ENCODE assay signal across 7 cellular contexts in the genomic region with DNA sequence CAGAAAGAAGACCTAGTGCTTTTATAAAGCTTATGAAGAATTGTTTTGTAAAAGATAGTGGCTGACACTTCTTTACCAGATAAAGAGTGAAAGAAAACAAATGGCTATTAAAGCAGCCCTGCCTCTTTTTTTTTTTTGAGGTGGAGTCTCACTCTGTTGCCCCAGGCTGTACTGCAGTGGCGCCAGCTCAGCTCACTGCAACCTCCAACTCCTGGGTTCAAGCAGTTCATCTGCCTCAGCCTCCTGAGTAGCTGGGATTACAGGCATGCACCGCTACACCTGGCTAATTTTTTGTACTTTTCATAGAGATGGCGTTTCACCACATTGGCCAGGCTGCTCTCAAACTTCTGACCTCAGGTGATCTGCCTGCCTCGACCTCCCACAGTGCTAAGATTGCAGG. TPM values are rescaled to one million over a fixed set of nuclear protein-coding genes. Genes with fewer than 3 reads are reported as not detected.
DNase-seq lines count a peak whose midpoint lies in the region; ATAC-seq and TF ChIP-seq lines count a peak whose summit lies in the region.

No MANE protein-coding gene starts in this region.

- peaks cover 76% of the 10 kb centered on the region for H3K36me3 ChIP-seq in HAP-1 (replicated peaks)
- peaks cover 14 to 100% (median 65%) of the 10 kb centered on the region in 3 donors for H3K36me3 ChIP-seq in esophagus squamous epithelium

- H3K9me3 Mint-ChIP-seq in stimulated activated naive CD8-positive, alpha-beta T cell treated with anti-CD3 and anti-CD28 coated beads, Interleukin-15, amount 100 ng/mL, for 72 hours, result no peaks in the 10 kb centered on the region

- no peak for TF ChIP-seq POLR2A in esophagus squamous epithelium (IDR thresholded peaks at IDR 0.05)

- 37 to 46% methylated on average over 4 of the region's 4 CpGs for WGBS in esophagus squamous epithelium, 2 donors

- TF ChIP-seq CTCF in esophagus squamous epithelium (IDR thresholded peaks at IDR 0.05), result no peak

- peak overlapping the region; percentile 63 to 89 for H3K27ac Mint-ChIP-seq in stimulated activated naive CD8-positive, alpha-beta T cell treated with anti-CD3 and anti-CD28 coated beads, Interleukin-15, amount 100 ng/mL, for 72 hours

- peak overlapping the region; percentile 31 to 70 for H3K4me3 Mint-ChIP-seq in stimulated activated naive CD8-positive, alpha-beta T cell treated with anti-CD3 and anti-CD28 coated beads, Interleukin-15, amount 100 ng/mL, for 72 hours

- H3K27me3 Mint-ChIP-seq in stimulated activated naive CD8-positive, alpha-beta T cell treated with anti-CD3 and anti-CD28 coated beads, Interleukin-15, amount 100 ng/mL, for 72 hours, result no peaks in the 10 kb centered on the region

- intact Hi-C loops in esophagus squamous epithelium (cut with DNase I), result no loop called here

- H3K4me1 Mint-ChIP-seq in stimulated activated naive CD8-positive, alpha-beta T cell treated with anti-CD3 and anti-CD28 coated beads, Interleukin-15, amount 100 ng/mL, for 72 hours, result peaks cover 78% of the 10 kb centered on the region

- H3K27ac ChIP-seq in esophagus squamous epithelium, result peak overlapping the region in 3 of 4 donors; percentile 49 to 78 (median 75)

- DNase-seq in HAP-1 (ENCODE audit: low spot score in 2 of 2), result peak; percentile 75 to 90
- DNase-seq in esophagus squamous epithelium (lab: John Stamatoyannopoulos, UW), result no peak
- DNase-seq in stimulated activated naive CD8-positive, alpha-beta T cell treated with anti-CD3 and anti-CD28 coated beads, Interleukin-15, amount 100 ng/mL, for 72 hours, result no peak
- no peak for DNase-seq in HuH-7.5 (ENCODE audit: low spot score)
- DNase-seq in mucosa of gallbladder (ENCODE audit: low spot score), result no peak

- H3K4me3 ChIP-seq in HAP-1 (no peak overlapping the region), esophagus squamous epithelium (no peak overlapping the region)

- ATAC-seq in SK-N-SH treated with all-trans-retinoic acid at 6 μM for 48 hours (0 out of 3 replicates have a peak, but pooled peaks have one; percentile 7), GM18498 (IDR thresholded peaks at IDR 0.05; ENCODE audit: unreplicated experiment) (no peak)
- no peak for ATAC-seq in stimulated activated naive CD8-positive, alpha-beta T cell treated with anti-CD3 and anti-CD28 coated beads, Interleukin-15, amount 100 ng/mL, for 72 hours

- H3K27me3 ChIP-seq in HAP-1 (ENCODE audit: low read depth) (no peaks in the 10 kb centered on the region), esophagus squamous epithelium (no peaks in the 10 kb centered on the region)

- H3K9me3 ChIP-seq in HAP-1, result no peaks in the 10 kb centered on the region
- H3K9me3 ChIP-seq in esophagus squamous epithelium, result no peaks in the 10 kb centered on the region

- in situ Hi-C loops in HAP-1 (cut with MboI; ENCODE audit: low sequenced_read_pairs), result no loop called here

- H3K4me1 ChIP-seq in HAP-1 (peaks cover 33% of the 10 kb centered on the region), esophagus squamous epithelium (peaks cover 16 to 64% (median 34%) of the 10 kb centered on the region in 3 donors)

TF ChIP-seq in SK-N-SH treated with all-trans-retinoic acid at 6 μM for 48 hours, 23 proteins besides CTCF, POLR2A, EP300 and RAD21:
- TF ChIP-seq SNAI2 (CRISPR knock-in tag; IDR thresholded peaks at IDR 0.05), result no peak
TF ChIP-seq in SK-N-SH treated with all-trans-retinoic acid at 6 μM for 48 hours: peak in this region for 0.

RNA-seq across cellular contexts. Expression of a gene that starts 12.9 kb away (rescaled TPM):
- total RNA-seq in esophagus squamous epithelium, result 100 to 1,000 TPM; 465 to 690 (median 542) TPM
- 239 TPM for total RNA-seq in mucosa of gallbladder

RNA-seq across cellular contexts. Expression of a gene that starts 31.0 kb away (rescaled TPM):
- 1 to 10 TPM in 1 of 4 donors, under 1 TPM in 2, not detected in 1; 0.26 to 1.3 (median 0.31) TPM for total RNA-seq in esophagus squamous epithelium
- 49.3 TPM for total RNA-seq in mucosa of gallbladder

RNA-seq across cellular contexts. Expression of a gene that starts 40.1 kb away (rescaled TPM):
- total RNA-seq in esophagus squamous epithelium (100 to 1,000 TPM in 3 of 4 donors, 10 to 100 TPM in 1; 97.9 to 136 (median 118) TPM), mucosa of gallbladder (114 TPM)

RNA-seq across cellular contexts. Expression of a gene that starts 40.5 kb away (rescaled TPM):
- total RNA-seq in esophagus squamous epithelium (10 to 100 TPM; 19.7 to 34.3 (median 28.0) TPM), mucosa of gallbladder (154 TPM)

Comparison
In these comparisons a context has a peak if more than half of its experiments do, and no peak if none do; other contexts are left out.
1. DNase-seq: peak in HAP-1 (2 of 2); none in esophagus squamous epithelium (single experiment), stimulated activated naive CD8-positive, alpha-beta T cell treated with anti-CD3 and anti-CD28 coated beads, Interleukin-15, amount 100 ng/mL, for 72 hours (0 of 2), HuH-7.5 (single experiment) and mucosa of gallbladder (single experiment).
2. RNA of a gene that starts 31.0 kb away (total RNA-seq): 49.3 TPM in mucosa of gallbladder (single experiment); 0.26 to 1.3 TPM in esophagus squamous epithelium; every median in the first group is over 10 times any median in the second.